24 cellular contexts compared by ENCODE assay signal in the genomic region with DNA sequence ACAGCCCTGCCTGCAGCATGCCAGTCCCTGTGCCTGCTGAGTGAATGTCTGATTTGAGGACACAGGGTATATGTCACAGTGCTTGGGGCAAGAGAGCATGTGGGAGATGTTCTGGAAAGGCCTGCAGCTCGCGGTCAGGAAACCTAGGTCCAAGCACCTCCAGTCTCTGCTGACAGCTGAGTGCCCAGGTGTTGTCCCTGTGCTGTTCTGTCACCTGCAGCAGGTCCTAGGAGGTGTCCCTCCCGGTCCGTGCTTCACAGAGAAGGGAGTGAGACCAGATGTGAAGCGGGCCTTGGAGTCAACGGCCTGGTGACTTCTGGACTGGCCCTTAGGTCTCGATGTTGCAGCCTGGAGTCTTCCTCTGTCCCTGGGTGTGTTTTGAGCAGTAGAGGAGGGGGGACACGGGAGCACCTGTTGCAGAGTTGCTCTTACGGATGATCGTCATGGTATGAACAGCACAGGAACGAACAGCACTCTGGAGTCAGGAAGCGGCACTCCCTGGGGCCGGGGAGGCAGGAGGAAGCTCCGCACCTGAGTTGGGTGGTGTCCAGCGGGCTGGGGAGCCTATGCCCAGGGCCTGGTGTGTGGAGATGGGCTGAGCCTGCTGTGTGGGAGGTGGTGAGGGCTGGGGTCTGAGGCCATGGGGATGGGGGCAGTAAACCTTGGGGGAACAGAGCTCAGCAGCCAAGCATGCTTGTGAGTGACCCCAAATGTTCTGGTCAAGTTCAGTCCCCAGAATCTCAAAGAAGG. TPM values are rescaled to one million over a fixed set of nuclear protein-coding genes. Genes with fewer than 3 reads are reported as not detected.
"Had no signal": no experiment of that assay in that cellular context is flagged by ENCODE, and none has a peak within 500 bp of the region (broad histone marks: within the 10 kb centered on the region; RNA-seq: fewer than 3 reads in every experiment).

No MANE protein-coding gene starts in this region.

- DNase-seq: activated CD4-positive, alpha-beta T cell treated with anti-CD3 and anti-CD28 coated beads, Interleukin-2, amount 10 ng/mL, durations not matched to agents 7 days and 5 days; activated CD4-positive, CD25-positive, alpha-beta regulatory T cell treated with anti-CD3 and anti-CD28 coated beads, Interleukin-2, amount 50 U/mL, for 72 hours; activated naive CD4-positive, alpha-beta T cell treated with anti-CD3 and anti-CD28 coated beads for 36 hours; activated naive CD8-positive, alpha-beta T cell treated with anti-CD3 and anti-CD28 coated beads, Interleukin-2, amount 10 ng/mL, durations not matched to agents 7 days and 5 days; activated T-cell treated with anti-CD3 and anti-CD28 coated beads, Interleukin-2, amount 50 U/mL, for 48 hours; amniotic stem cell; erythroblast; foreskin fibroblast; heart right ventricle; left colon; mesenchymal stem cell; naive B cell; retina; sigmoid colon; stimulated activated CD4-positive, alpha-beta T cell treated with anti-CD3 and anti-CD28 coated beads, Interleukin-4, amount 100 ng/mL, for 1 hour; stimulated activated naive CD8-positive, alpha-beta T cell treated with anti-CD3 and anti-CD28 coated beads, Interleukin-15, Interleukin-2, amounts not matched to agents 100 U/mL and 50 U/mL, for 24 hours had no signal

- H3K36me3 ChIP-seq: heart right ventricle, sigmoid colon had no signal

- H3K4me3 Mint-ChIP-seq: activated CD4-positive, alpha-beta T cell treated with anti-CD3 and anti-CD28 coated beads, Interleukin-2, amount 10 ng/mL, durations not matched to agents 7 days and 5 days; activated naive CD4-positive, alpha-beta T cell treated with anti-CD3 and anti-CD28 coated beads for 36 hours; activated naive CD8-positive, alpha-beta T cell treated with anti-CD3 and anti-CD28 coated beads, Interleukin-2, amount 10 ng/mL, durations not matched to agents 7 days and 5 days; naive B cell had no signal

- H3K4me1 Mint-ChIP-seq: activated CD4-positive, alpha-beta T cell treated with anti-CD3 and anti-CD28 coated beads, Interleukin-2, amount 10 ng/mL, durations not matched to agents 7 days and 5 days; naive B cell had no signal

- H3K4me3 ChIP-seq: heart right ventricle, sigmoid colon, smooth muscle cell had no signal

- H3K9me3 ChIP-seq: heart right ventricle, sigmoid colon had no signal

- H3K9me3 Mint-ChIP-seq: activated CD4-positive, alpha-beta T cell treated with anti-CD3 and anti-CD28 coated beads, Interleukin-2, amount 10 ng/mL, durations not matched to agents 7 days and 5 days; activated naive CD4-positive, alpha-beta T cell treated with anti-CD3 and anti-CD28 coated beads for 36 hours; activated naive CD8-positive, alpha-beta T cell treated with anti-CD3 and anti-CD28 coated beads, Interleukin-2, amount 10 ng/mL, durations not matched to agents 7 days and 5 days had no signal

- H3K27ac Mint-ChIP-seq: activated CD4-positive, alpha-beta T cell treated with anti-CD3 and anti-CD28 coated beads, Interleukin-2, amount 10 ng/mL, durations not matched to agents 7 days and 5 days; activated naive CD4-positive, alpha-beta T cell treated with anti-CD3 and anti-CD28 coated beads for 36 hours; activated naive CD8-positive, alpha-beta T cell treated with anti-CD3 and anti-CD28 coated beads, Interleukin-2, amount 10 ng/mL, durations not matched to agents 7 days and 5 days; progenitor cell of endocrine pancreas had no signal

- ATAC-seq: heart right ventricle; left colon; stimulated activated naive CD8-positive, alpha-beta T cell treated with anti-CD3 and anti-CD28 coated beads, Interleukin-15, Interleukin-2, amounts not matched to agents 100 U/mL and 50 U/mL, for 24 hours had no signal

- H3K36me3 Mint-ChIP-seq: activated naive CD8-positive, alpha-beta T cell treated with anti-CD3 and anti-CD28 coated beads, Interleukin-2, amount 10 ng/mL, durations not matched to agents 7 days and 5 days had no signal

RNA-seq across cellular contexts. Expression of a gene that starts 21.6 kb away (rescaled TPM):
- total RNA-seq: T-helper 2 cell treated with Interferon-gamma antibody and Interleukin-4, amounts not matched to agents 100 ng/mL and 5 ng/mL, for 36 hours had no signal

RNA-seq across cellular contexts. Expression of a gene that starts 59.8 kb away (rescaled TPM):
- total RNA-seq: activated CD4-positive, alpha-beta T cell treated with anti-CD3 and anti-CD28 coated beads, Interleukin-2, amount 10 ng/mL, durations not matched to agents 7 days and 5 days; activated CD8-positive, alpha-beta memory T cell treated with anti-CD3 and anti-CD28 coated beads for 36 hours; activated naive CD4-positive, alpha-beta T cell treated with anti-CD3 and anti-CD28 coated beads for 36 hours; activated naive CD8-positive, alpha-beta T cell treated with anti-CD3 and anti-CD28 coated beads, Interleukin-2, amount 10 ng/mL, durations not matched to agents 7 days and 5 days; fibroblast of lung; heart right ventricle; lower leg skin; osteoblast; smooth muscle cell; subcutaneous adipose tissue; T-helper 2 cell treated with Interferon-gamma antibody and Interleukin-4, amounts not matched to agents 100 ng/mL and 5 ng/mL, for 36 hours had no signal
